ENCODE assay signal across 9 cellular contexts in genomic region chr14:90495357-90496276, GRCh38.
A peak's percentile ranks its signal among the peaks of the same experiment; 100 is the strongest.
DNase-seq lines count a peak whose midpoint lies in the region; ATAC-seq and TF ChIP-seq lines count a peak whose summit lies in the region.
"Had no signal": no experiment of that assay in that cellular context is flagged by ENCODE, and none has a peak within 500 bp of the region (broad histone marks: within the 10 kb centered on the region; RNA-seq: fewer than 3 reads in every experiment).

No MANE protein-coding gene starts in this region.

- H3K27ac Mint-ChIP-seq in endodermal cell = no peak overlapping the region

- H3K9me3 Mint-ChIP-seq in endodermal cell = no peaks in the 10 kb centered on the region

- 47 to 61% methylated on average over 6 to 12 of the region's 12 CpGs for WGBS in endodermal cell (ENCODE audit: insufficient coverage in 1 of 2, insufficient read length in 1 of 2), 2 experiments

- H2AFZ ChIP-seq in parathyroid adenoma = peak overlapping the region; percentile 77

- H3K4me1 ChIP-seq in endodermal cell (ENCODE audit: control insufficient read depth, insufficient read depth, low read length) (no peaks in the 10 kb centered on the region), parathyroid adenoma (peaks cover 25% of the 10 kb centered on the region)

- no peak for TF ChIP-seq CTCF in AG10803 (conservative IDR thresholded peaks at IDR 0.05; ENCODE audit: low read length)
- TF ChIP-seq CTCF in endodermal cell (conservative IDR thresholded peaks at IDR 0.05) = no peak
- TF ChIP-seq CTCF in parathyroid adenoma (IDR thresholded peaks at IDR 0.05) = no peak

- H3K36me3 Mint-ChIP-seq in endodermal cell (ENCODE audit: low read depth) = no peaks in the 10 kb centered on the region

- no peak overlapping the region for H3K4me3 Mint-ChIP-seq in endodermal cell

- no peaks in the 10 kb centered on the region for H3K79me2 ChIP-seq in parathyroid adenoma

- H3K27ac ChIP-seq in endodermal cell (ENCODE audit: low read depth, low read length) (no peak overlapping the region), parathyroid adenoma (no peak overlapping the region)
- H3K27ac ChIP-seq: breast epithelium had no signal

- H3K4me1 Mint-ChIP-seq in endodermal cell = peaks cover 11% of the 10 kb centered on the region

- no peak overlapping the region for H3K9ac ChIP-seq in endodermal cell (ENCODE audit: extremely low read depth, low read length, poor library complexity, severe bottlenecking)
- no peak overlapping the region for H3K9ac ChIP-seq in parathyroid adenoma

- no peak overlapping the region for H3K4me2 ChIP-seq in parathyroid adenoma (ENCODE audit: low read length)

- peaks cover 3% of the 10 kb centered on the region for H3K27me3 Mint-ChIP-seq in endodermal cell (ENCODE audit: insufficient read depth)

- ATAC-seq in HG02763 (IDR thresholded peaks at IDR 0.05; ENCODE audit: unreplicated experiment) = no peak

- H3K4me3 ChIP-seq in AG10803 (ENCODE audit: low read length) (no peak overlapping the region), endodermal cell (ENCODE audit: low read length) (no peak overlapping the region), parathyroid adenoma (ENCODE audit: low read depth, low read length) (no peak overlapping the region)
- H3K4me3 ChIP-seq: breast epithelium had no signal

- peak; percentile 45 for DNase-seq in AG10803 (ENCODE audit: low read depth)
- peak; percentile 24 for DNase-seq in HCEC 1CT
- peak; percentile 37 for DNase-seq in T1000 (lab: John Stamatoyannopoulos, UW)
- DNase-seq in endodermal cell = peak; percentile 94
- DNase-seq in NCI-H524 (lab: John Stamatoyannopoulos, UW) = no peak
- no peak for DNase-seq in hypothalamus (lab: John Stamatoyannopoulos, UW)

- no peaks in the 10 kb centered on the region for H3K36me3 ChIP-seq in endodermal cell (ENCODE audit: control insufficient read depth, insufficient read depth, low read length)
- no peaks in the 10 kb centered on the region for H3K36me3 ChIP-seq in parathyroid adenoma (ENCODE audit: control insufficient read depth, insufficient read depth, low read length)
- H3K36me3 ChIP-seq: breast epithelium had no signal

- no peaks in the 10 kb centered on the region for H3K9me3 ChIP-seq in endodermal cell (ENCODE audit: control insufficient read depth, low read length)
- H3K9me3 ChIP-seq in parathyroid adenoma (ENCODE audit: control insufficient read depth, low read length) = no peaks in the 10 kb centered on the region
- H3K9me3 ChIP-seq: breast epithelium had no signal

- H3K27me3 ChIP-seq in endodermal cell (ENCODE audit: control insufficient read depth, insufficient read depth, low read length, poor library complexity, severe bottlenecking) (no peaks in the 10 kb centered on the region), parathyroid adenoma (ENCODE audit: control insufficient read depth, insufficient read depth, low read length) (no peaks in the 10 kb centered on the region)
- H3K27me3 ChIP-seq: breast epithelium had no signal

Comparison
In these comparisons a context has a peak if more than half of its experiments do, and no peak if none do; other contexts are left out.
1. DNase-seq: peak in AG10803 (single experiment), HCEC 1CT (single experiment), T1000 (single experiment) and endodermal cell (single experiment); none in NCI-H524 (0 of 2) and hypothalamus (0 of 51).